ENCODE assay signal across 10 cellular contexts in genomic region chr18:57792741-57793629, GRCh38. TPM values are rescaled to one million over a fixed set of nuclear protein-coding genes. Genes with fewer than 3 reads are reported as not detected.
DNase-seq lines count a peak whose midpoint lies in the region; ATAC-seq and TF ChIP-seq lines count a peak whose summit lies in the region.
"Had no signal": no experiment of that assay in that cellular context is flagged by ENCODE, and none has a peak within 500 bp of the region (broad histone marks: within the 10 kb centered on the region; RNA-seq: fewer than 3 reads in every experiment).

No MANE protein-coding gene starts in this region.

- peaks cover 5% of the 10 kb centered on the region for H3F3A ChIP-seq in smooth muscle cell (ENCODE audit: low read depth)

- TF ChIP-seq CTCF in thyroid gland (IDR thresholded peaks at IDR 0.05) = no peak
- no peak for TF ChIP-seq CTCF in smooth muscle cell (IDR thresholded peaks at IDR 0.05; ENCODE audit: borderline replicate concordance, insufficient read depth, poor library complexity, severe bottlenecking)

- DNase-seq in NCI-H446 treated with DMSO at 0.1 percent for 48 hours (lab: John Stamatoyannopoulos, UW) (peak; percentile 42), lung microvascular endothelial cell (ENCODE audit: low read depth in 2 of 2) (peak; percentile 73 to 84), thyroid gland (no peak), NCI-H1694 treated with DMSO at 0.1 percent for 48 hours (lab: John Stamatoyannopoulos, UW) (no peak), smooth muscle cell (lab: John Stamatoyannopoulos, UW; ENCODE audit: unreplicated experiment) (no peak), HuH-7.5 (ENCODE audit: low spot score) (no peak)
- DNase-seq: activated naive CD4-positive, alpha-beta T cell; NCI-H1694 had no signal

- no peak for ATAC-seq in HG02885 (IDR thresholded peaks at IDR 0.05; ENCODE audit: poor library complexity, unreplicated experiment)

- WGBS in thyroid gland, 2 donors = 29 to 39% methylated on average over 10 of the region's 10 CpGs
- WGBS in smooth muscle cell (ENCODE audit: low lambda C conversion rate) = 84% methylated on average over 10 of the region's 10 CpGs

- H3K4me3 ChIP-seq in duodenal mucosa (ENCODE audit: low read depth in 1 of 2, low read length in 2 of 2) = peak overlapping the region; percentile 13 to 27
- H3K4me3 ChIP-seq in thyroid gland (replicated peaks in 1 of 3) = no peak overlapping the region
- H3K4me3 ChIP-seq in smooth muscle cell = no peak overlapping the region

- peak overlapping the region; percentile 12 to 45 for H3K9ac ChIP-seq in duodenal mucosa (ENCODE audit: low read depth in 1 of 2, low read length in 2 of 2)
- H3K9ac ChIP-seq in smooth muscle cell (ENCODE audit: low read depth) = no peak overlapping the region

- no peak for TF ChIP-seq POLR2A in thyroid gland (IDR thresholded peaks at IDR 0.05)

- H4K20me1 ChIP-seq in smooth muscle cell (ENCODE audit: low read depth) = no peaks in the 10 kb centered on the region

- peaks cover 45 to 52% of the 10 kb centered on the region in 2 donors for H3K4me1 ChIP-seq in duodenal mucosa (ENCODE audit: control insufficient read depth in 1 of 2, insufficient read depth in 2 of 2, low read length in 2 of 2)
- peaks cover 39 to 71% of the 10 kb centered on the region in 2 donors for H3K4me1 ChIP-seq in thyroid gland
- peaks cover 3% of the 10 kb centered on the region for H3K4me1 ChIP-seq in smooth muscle cell (ENCODE audit: low read depth)

- H3K27me3 ChIP-seq in duodenal mucosa (ENCODE audit: control insufficient read depth in 1 of 2, insufficient read depth in 2 of 2, low read length in 2 of 2) = no peaks in the 10 kb centered on the region
- H3K27me3 ChIP-seq in thyroid gland = no peaks in the 10 kb centered on the region
- peaks cover 7% of the 10 kb centered on the region for H3K27me3 ChIP-seq in smooth muscle cell (ENCODE audit: low read depth)

- H3K36me3 ChIP-seq in duodenal mucosa (ENCODE audit: control insufficient read depth in 1 of 2, insufficient read depth in 2 of 2, low read length in 2 of 2) = no peaks in the 10 kb centered on the region
- H3K36me3 ChIP-seq in thyroid gland = no peaks in the 10 kb centered on the region
- H3K36me3 ChIP-seq in smooth muscle cell (ENCODE audit: low read depth) = no peaks in the 10 kb centered on the region

- H3K27ac ChIP-seq in duodenal mucosa (ENCODE audit: low read depth, low read length) (no peak overlapping the region), thyroid gland (peak overlapping the region; percentile 52 to 68 (median 65)), smooth muscle cell (ENCODE audit: low read depth) (no peak overlapping the region)

- intact Hi-C loops in thyroid gland (cut with DNase I) = no loop called here

- H2AFZ ChIP-seq in smooth muscle cell (ENCODE audit: low read depth) = no peak overlapping the region

- H3K4me2 ChIP-seq in smooth muscle cell = no peak overlapping the region

- no peaks in the 10 kb centered on the region for H3K79me2 ChIP-seq in smooth muscle cell (ENCODE audit: low read depth)

- H3K9me3 ChIP-seq in duodenal mucosa (ENCODE audit: control insufficient read depth in 1 of 2, low read length in 2 of 2) (no peaks in the 10 kb centered on the region), thyroid gland (no peaks in the 10 kb centered on the region), smooth muscle cell (replicated peaks; ENCODE audit: low read depth) (no peaks in the 10 kb centered on the region)

RNA-seq across cellular contexts. Expression of gene ATP8B1, which starts 10.1 kb away (rescaled TPM):
- total RNA-seq in lung microvascular endothelial cell (10.5 and 33.3 TPM in 2 replicates), thyroid gland (10 to 100 TPM; 45.8 to 71.8 (median 58.2) TPM), smooth muscle cell (1.9 and 6.1 TPM in 2 replicates)
- 1.0 and 1.1 TPM in 2 replicates for polyA plus RNA-seq in smooth muscle cell

Comparison
In these comparisons a context has a peak if more than half of its experiments do, and no peak if none do; other contexts are left out.
1. DNase-seq: peak in NCI-H446 treated with DMSO at 0.1 percent for 48 hours (single experiment) and lung microvascular endothelial cell (2 of 2); none in thyroid gland (0 of 2), NCI-H1694 treated with DMSO at 0.1 percent for 48 hours (single experiment), smooth muscle cell (single experiment) and HuH-7.5 (single experiment).
2. H3K27ac ChIP-seq: peak in thyroid gland (3 of 3); none in duodenal mucosa (single experiment) and smooth muscle cell (single experiment).
3. H3K4me3 ChIP-seq: peak in duodenal mucosa (2 of 2); none in thyroid gland (0 of 3) and smooth muscle cell (single experiment).